ENCODE assay signal across 26 cellular contexts in the genomic region with DNA sequence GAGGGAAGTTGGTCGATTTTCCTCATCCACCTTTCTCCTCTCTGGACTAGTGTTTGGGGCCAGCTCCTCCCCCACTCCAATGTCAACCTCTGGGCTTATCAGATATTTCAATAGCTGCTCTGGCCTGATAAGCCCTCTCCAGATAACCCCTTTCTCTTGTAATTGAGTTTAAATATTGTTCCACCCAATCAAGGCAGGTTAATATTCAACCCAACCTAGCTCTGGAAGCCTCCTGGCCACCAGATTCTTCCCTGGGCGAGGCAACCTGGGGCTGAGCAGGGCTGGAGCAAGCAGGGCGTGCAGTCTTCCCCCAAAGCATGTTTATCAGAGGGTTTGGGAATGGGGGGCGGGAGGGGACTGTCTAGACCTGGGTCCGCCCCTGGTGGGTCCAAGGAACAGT.
DNase-seq lines count a peak whose midpoint lies in the region; ATAC-seq and TF ChIP-seq lines count a peak whose summit lies in the region.
"Had no signal": no experiment of that assay in that cellular context is flagged by ENCODE, and none has a peak within 500 bp of the region (broad histone marks: within the 10 kb centered on the region; RNA-seq: fewer than 3 reads in every experiment).

No MANE protein-coding gene starts in this region.

- no peaks in the 10 kb centered on the region for H3K36me3 ChIP-seq in hepatocyte (replicated peaks; ENCODE audit: insufficient read depth, low read depth)
- H3K36me3 ChIP-seq in mucosa of descending colon (ENCODE audit: low read depth) = no peaks in the 10 kb centered on the region
- H3K36me3 ChIP-seq: MG63, SJSA1 had no signal

- DNase-seq in Right ventricle myocardium superior = peak; percentile 12
- no peak for DNase-seq in left cardiac atrium
- DNase-seq in hepatocyte (ENCODE audit: low spot score) = peak; percentile 37
- DNase-seq in mucosa of descending colon = peak in 2 of 3 donors; percentile 77 to 83
- DNase-seq in GDM1 (lab: John Stamatoyannopoulos, UW) = no peak
- DNase-seq in iPS-NIHi7 (ENCODE audit: extremely low spot score) = no peak
- DNase-seq in SIG-M5 treated with dmso at 0.1 percent for 504 hours (lab: John Stamatoyannopoulos, UW; ENCODE audit: unreplicated experiment) = no peak
- DNase-seq: 8988T; activated B cell treated with CpG ODN at 0.5 μM for 24 hours; activated CD4-positive, alpha-beta memory T cell treated with anti-CD3 and anti-CD28 coated beads for 36 hours; activated naive CD4-positive, alpha-beta T cell treated with Interleukin-2 at 50 U/mL for 16 hours; activated T-cell treated with anti-CD3 and anti-CD28 coated beads for 4 hours; amniotic stem cell; COR-L47; dermis blood vessel endothelial cell; HCEC 1CT; midbrain; NCI-H187; OCI-M1; stimulated activated CD4-positive, alpha-beta T cell treated with anti-CD3 and anti-CD28 coated beads, Interleukin-4, amount 100 ng/mL, for 24 hours; stimulated activated naive CD8-positive, alpha-beta T cell treated with anti-CD3 and anti-CD28 coated beads, Interleukin-15, amount 100 ng/mL, for 72 hours had no signal

- H2AFZ ChIP-seq in hepatocyte = no peak overlapping the region

- TF ChIP-seq CTCF in hepatocyte (IDR thresholded peaks at IDR 0.05; ENCODE audit: poor library complexity) = no peak
- no peak for TF ChIP-seq CTCF in mucosa of descending colon (IDR thresholded peaks at IDR 0.05)

- H3K79me2 ChIP-seq in hepatocyte = no peaks in the 10 kb centered on the region

- H3K9me2 ChIP-seq in hepatocyte (replicated peaks; ENCODE audit: insufficient read depth) = no peaks in the 10 kb centered on the region

- H3K9me3 ChIP-seq in hepatocyte (ENCODE audit: low read depth) (no peaks in the 10 kb centered on the region), mucosa of descending colon (no peaks in the 10 kb centered on the region)
- H3K9me3 ChIP-seq: MG63, psoas muscle, SJSA1 had no signal

- H3K4me1 ChIP-seq in hepatocyte (ENCODE audit: insufficient read depth) (peaks cover 11% of the 10 kb centered on the region), mucosa of descending colon (ENCODE audit: low read depth) (peaks cover 23% of the 10 kb centered on the region)
- H3K4me1 ChIP-seq: psoas muscle had no signal

- no peaks in the 10 kb centered on the region for H3K27me3 ChIP-seq in hepatocyte
- H3K27me3 ChIP-seq: MG63, SJSA1 had no signal

- H3K4me2 ChIP-seq in hepatocyte = peak overlapping the region; percentile 47
- H3K4me2 ChIP-seq: smooth muscle cell had no signal

- H4K20me1 ChIP-seq in hepatocyte (ENCODE audit: insufficient read depth, poor library complexity, severe bottlenecking) = no peaks in the 10 kb centered on the region

- peak; percentile 12 for ATAC-seq in Right ventricle myocardium superior (ENCODE audit: poor library complexity)
- ATAC-seq in left cardiac atrium = no peak
- peak; percentile 80 for ATAC-seq in mucosa of descending colon
- no peak for ATAC-seq in GM21717 (IDR thresholded peaks at IDR 0.05; ENCODE audit: unreplicated experiment)

- H3K4me3 ChIP-seq in hepatocyte (no peak overlapping the region), mucosa of descending colon (no peak overlapping the region)
- H3K4me3 ChIP-seq: MG63, psoas muscle, SJSA1, smooth muscle cell had no signal

- intact Hi-C loops in Right ventricle myocardium superior (cut with DNase I) (no loop called here), left cardiac atrium (cut with DNase I) (no loop called here), mucosa of descending colon (cut with DNase I, micrococcal nuclease) (no loop called here)

- peak overlapping the region; percentile 63 for H3K27ac ChIP-seq in hepatocyte
- H3K27ac ChIP-seq: psoas muscle, SJSA1 had no signal

- WGBS in hepatocyte (ENCODE audit: low lambda C conversion rate, missing lambda C conversion rate) = 71% methylated on average over 5 of the region's 5 CpGs

Comparison
In these comparisons a context has a peak if more than half of its experiments do, and no peak if none do; other contexts are left out.
1. ATAC-seq: peak in Right ventricle myocardium superior (single experiment) and mucosa of descending colon (single experiment); none in left cardiac atrium (0 of 2) and GM21717 (single experiment).
2. DNase-seq: peak in Right ventricle myocardium superior (single experiment), hepatocyte (single experiment) and mucosa of descending colon (2 of 3); none in left cardiac atrium (single experiment), GDM1 (single experiment), iPS-NIHi7 (single experiment) and SIG-M5 treated with dmso at 0.1 percent for 504 hours (single experiment).